9 cellular contexts compared by ENCODE assay signal in genomic region chr21:45018131-45019075, GRCh38. TPM values are rescaled to one million over a fixed set of nuclear protein-coding genes. Genes with fewer than 3 reads are reported as not detected.
DNase-seq lines count a peak whose midpoint lies in the region; ATAC-seq and TF ChIP-seq lines count a peak whose summit lies in the region.
"Had no signal": no experiment of that assay in that cellular context is flagged by ENCODE, and none has a peak within 500 bp of the region (broad histone marks: within the 10 kb centered on the region; RNA-seq: fewer than 3 reads in every experiment).

No MANE protein-coding gene starts in this region.

- peaks cover 41% of the 10 kb centered on the region for H3K27me3 Mint-ChIP-seq in activated T-helper 2 cell treated with anti-CD3 and anti-CD28 coated beads, Interferon-gamma antibody, Interleukin-2, Interleukin-4, amounts not matched to agents 10 μg/mL and 5 μg/mL and 100 μg/mL, durations not matched to agents 14 hours and 24 hours and 36 hours (ENCODE audit: low read depth)

- H3K4me1 Mint-ChIP-seq in activated T-helper 2 cell treated with anti-CD3 and anti-CD28 coated beads, Interferon-gamma antibody, Interleukin-2, Interleukin-4, amounts not matched to agents 10 μg/mL and 5 μg/mL and 100 μg/mL, durations not matched to agents 14 hours and 24 hours and 36 hours (ENCODE audit: low read depth), result peaks cover 6% of the 10 kb centered on the region

- peak overlapping the region; percentile 75 to 80 (median 79) for H3K27ac ChIP-seq in sigmoid colon

- no peaks in the 10 kb centered on the region for H3K36me3 Mint-ChIP-seq in activated T-helper 2 cell treated with anti-CD3 and anti-CD28 coated beads, Interferon-gamma antibody, Interleukin-2, Interleukin-4, amounts not matched to agents 10 μg/mL and 5 μg/mL and 100 μg/mL, durations not matched to agents 14 hours and 24 hours and 36 hours (ENCODE audit: low read depth)

- intact Hi-C loops in activated T-helper 2 cell treated with anti-CD3 and anti-CD28 coated beads, Interferon-gamma antibody, Interleukin-2, Interleukin-4, amounts not matched to agents 10 μg/mL and 5 μg/mL and 100 μg/mL, durations not matched to agents 14 hours and 24 hours and 36 hours (cut with micrococcal nuclease), result no loop called here
- intact Hi-C loops in Right ventricle myocardium superior (cut with DNase I), result no loop called here
- intact Hi-C loops in sigmoid colon (cut with DNase I), result loop anchor here (5.0 kb wide), 1 partner anchor 54 kb away; the partner anchor contains the start of gene ADARB1

- H3K9me3 ChIP-seq in sigmoid colon, result no peaks in the 10 kb centered on the region

- TF ChIP-seq EP300 in sigmoid colon (IDR thresholded peaks at IDR 0.05), result no peak

- H3K27ac Mint-ChIP-seq in activated T-helper 2 cell treated with anti-CD3 and anti-CD28 coated beads, Interferon-gamma antibody, Interleukin-2, Interleukin-4, amounts not matched to agents 10 μg/mL and 5 μg/mL and 100 μg/mL, durations not matched to agents 14 hours and 24 hours and 36 hours, result no peak overlapping the region

- H3K4me1 ChIP-seq in sigmoid colon, result peaks cover 0 to 21% (median 14%) of the 10 kb centered on the region in 4 donors

- no peaks in the 10 kb centered on the region for H3K27me3 ChIP-seq in sigmoid colon

- TF ChIP-seq CTCF in sigmoid colon (IDR thresholded peaks at IDR 0.05), result no peak

- in situ Hi-C loops in G401 (cut with HindIII; ENCODE audit: low sequenced_read_pairs), result no loop called here

- ATAC-seq in Right ventricle myocardium superior (ENCODE audit: poor library complexity) (peak; percentile 51), GM18870 (IDR thresholded peaks at IDR 0.05; ENCODE audit: unreplicated experiment) (no peak)

- peak overlapping the region; percentile 55 for H3K4me3 Mint-ChIP-seq in activated T-helper 2 cell treated with anti-CD3 and anti-CD28 coated beads, Interferon-gamma antibody, Interleukin-2, Interleukin-4, amounts not matched to agents 10 μg/mL and 5 μg/mL and 100 μg/mL, durations not matched to agents 14 hours and 24 hours and 36 hours (ENCODE audit: low read depth)

- no peak for TF ChIP-seq POLR2A in sigmoid colon (IDR thresholded peaks at IDR 0.05)

- peak; percentile 85 for DNase-seq in GM03348 (ENCODE audit: low spot score)
- no peak for DNase-seq in activated T-helper 2 cell treated with anti-CD3 and anti-CD28 coated beads, Interferon-gamma antibody, Interleukin-2, Interleukin-4, amounts not matched to agents 10 μg/mL and 5 μg/mL and 100 μg/mL, durations not matched to agents 14 hours and 24 hours and 36 hours (ENCODE audit: low spot score)
- DNase-seq in Right ventricle myocardium superior, result peak; percentile 49
- DNase-seq in sigmoid colon, result peak; percentile 66
- DNase-seq in NCI-H1694 (lab: John Stamatoyannopoulos, UW), result no peak
- DNase-seq in G401 (ENCODE audit: low spot score), result no peak
- no peak for DNase-seq in NK-92 treated with Interleukin-12 subunit alpha and Interleukin-12 subunit beta, amount 100 ng/mL, for 24 hours (lab: John Stamatoyannopoulos, UW)
- DNase-seq: NCI-H187 had no signal

- WGBS in sigmoid colon, 2 donors, result 10 to 12% methylated on average over 97 to 101 of the region's 101 CpGs

- H3K9me3 Mint-ChIP-seq in activated T-helper 2 cell treated with anti-CD3 and anti-CD28 coated beads, Interferon-gamma antibody, Interleukin-2, Interleukin-4, amounts not matched to agents 10 μg/mL and 5 μg/mL and 100 μg/mL, durations not matched to agents 14 hours and 24 hours and 36 hours, result peaks cover under 1% of the 10 kb centered on the region

- H3K36me3 ChIP-seq in sigmoid colon, result no peaks in the 10 kb centered on the region

- H3K4me3 ChIP-seq in sigmoid colon, result peak overlapping the region; percentile 33 to 61 (median 55)

RNA-seq across cellular contexts. Expression of gene ADARB1, which starts 56.0 kb away (rescaled TPM):
- 25.8 and 29.5 TPM in 2 replicates for total RNA-seq in activated T-helper 2 cell treated with anti-CD3 and anti-CD28 coated beads, Interferon-gamma antibody, Interleukin-2, Interleukin-4, amounts not matched to agents 10 μg/mL and 5 μg/mL and 100 μg/mL, durations not matched to agents 14 hours and 24 hours and 36 hours
- total RNA-seq in Right ventricle myocardium superior (11.6 TPM), sigmoid colon (100 to 1,000 TPM in 1 of 4 donors, 10 to 100 TPM in 3; 41.3 to 102 (median 71.0) TPM)
- 1 to 10 TPM in 2 of 3 donors, under 1 TPM in 1; 0.92 to 7.5 (median 2.4) TPM for polyA plus RNA-seq in sigmoid colon
- 67.7 and 68.1 TPM in 2 replicates for total RNA-seq in G401 (2014; rRNA removed; shearing (Covaris generic))

Comparison
In these comparisons a context has a peak if more than half of its experiments do, and no peak if none do; other contexts are left out.
1. DNase-seq: peak in GM03348 (single experiment), Right ventricle myocardium superior (single experiment) and sigmoid colon (single experiment); none in activated T-helper 2 cell treated with anti-CD3 and anti-CD28 coated beads, Interferon-gamma antibody, Interleukin-2, Interleukin-4, amounts not matched to agents 10 μg/mL and 5 μg/mL and 100 μg/mL, durations not matched to agents 14 hours and 24 hours and 36 hours (single experiment), NCI-H1694 (single experiment), G401 (single experiment) and NK-92 treated with Interleukin-12 subunit alpha and Interleukin-12 subunit beta, amount 100 ng/mL, for 24 hours (single experiment).